19 cellular contexts compared by ENCODE assay signal in genomic region chr20:36647194-36648121, GRCh38. TPM values are rescaled to one million over a fixed set of nuclear protein-coding genes. Genes with fewer than 3 reads are reported as not detected.
DNase-seq lines count a peak whose midpoint lies in the region; ATAC-seq, FAIRE-seq and TF ChIP-seq lines count a peak whose summit lies in the region.
"Had no signal": no experiment of that assay in that cellular context is flagged by ENCODE, and none has a peak within 500 bp of the region (broad histone marks: within the 10 kb centered on the region; RNA-seq: fewer than 3 reads in every experiment).

No MANE protein-coding gene starts in this region.

- H3K79me2 ChIP-seq in neural progenitor cell (ENCODE audit: low read depth): no peaks in the 10 kb centered on the region
- no peaks in the 10 kb centered on the region for H3K79me2 ChIP-seq in GM23248 (ENCODE audit: insufficient read depth)

- peaks cover 5% of the 10 kb centered on the region; the same call in 1 of the 2 replicates for H3K36me3 ChIP-seq in HAP-1 (replicated peaks)
- H3K36me3 ChIP-seq in neural progenitor cell: no peaks in the 10 kb centered on the region
- H3K36me3 ChIP-seq in GM23248 (ENCODE audit: low read depth): no peaks in the 10 kb centered on the region

- no peaks in the 10 kb centered on the region for H3K9me3 Mint-ChIP-seq in activated CD4-positive, alpha-beta T cell treated with anti-CD3 and anti-CD28 coated beads, Interleukin-2, amount 10 ng/mL, durations not matched to agents 7 days and 5 days
- no peaks in the 10 kb centered on the region for H3K9me3 Mint-ChIP-seq in activated naive CD8-positive, alpha-beta T cell treated with anti-CD3 and anti-CD28 coated beads, Interleukin-2, amount 10 ng/mL, durations not matched to agents 7 days and 5 days
- no peaks in the 10 kb centered on the region for H3K9me3 Mint-ChIP-seq in neural progenitor cell

- H4K20me1 ChIP-seq in neural progenitor cell (ENCODE audit: low read depth) (no peaks in the 10 kb centered on the region), GM23248 (ENCODE audit: insufficient read depth) (no peaks in the 10 kb centered on the region)

- peak overlapping the region; percentile 55 for H3K4me2 ChIP-seq in neural progenitor cell
- no peak overlapping the region for H3K4me2 ChIP-seq in GM23248 (ENCODE audit: unreplicated experiment)

- H3K4me1 ChIP-seq in HAP-1 (peaks cover 7% of the 10 kb centered on the region), neural progenitor cell (peaks cover 31% of the 10 kb centered on the region), GM23248 (ENCODE audit: insufficient read depth) (no peaks in the 10 kb centered on the region)
- H3K4me1 ChIP-seq: lower lobe of right lung, right atrium auricular region had no signal

- no peak for DNase-seq in activated CD4-positive, alpha-beta T cell treated with anti-CD3 and anti-CD28 coated beads, Interleukin-2, amount 10 ng/mL, durations not matched to agents 7 days and 5 days
- no peak for DNase-seq in activated CD4-positive, alpha-beta T cell treated with anti-CD3 and anti-CD28 coated beads for 48 hours
- DNase-seq in HAP-1 (ENCODE audit: low spot score in 2 of 2) (peak; percentile 17 to 51), neural progenitor cell (ENCODE audit: low spot score) (peak; percentile 86), dorsolateral prefrontal cortex (no peak), GM23248 (no peak), frontal cortex (ENCODE audit: low spot score in 2 of 2) (no peak)
- no peak for DNase-seq in activated naive CD8-positive, alpha-beta T cell treated with anti-CD3 and anti-CD28 coated beads, Interleukin-2, amount 10 ng/mL, durations not matched to agents 7 days and 5 days
- DNase-seq: activated effector memory CD4-positive, alpha-beta T cell treated with anti-CD3 and anti-CD28 coated beads, Interleukin-2, amount 50 U/mL, for 16 hours; Calu3; lower lobe of right lung; NCI-H187; SW 1271 had no signal

- in situ Hi-C loops in HAP-1 (cut with MboI; ENCODE audit: low sequenced_read_pairs) (no loop called here), GM23248 (cut with MboI) (no loop called here)

- H3F3A ChIP-seq in neural progenitor cell (ENCODE audit: low read depth) (peaks cover 24% of the 10 kb centered on the region), GM23248 (ENCODE audit: insufficient read depth) (no peaks in the 10 kb centered on the region)

- ATAC-seq in activated naive CD8-positive, alpha-beta T cell treated with anti-CD3 and anti-CD28 coated beads, Interleukin-2, amount 10 ng/mL, durations not matched to agents 7 days and 5 days (ENCODE audit: low read depth): no peak
- ATAC-seq: activated CD4-positive, CD25-positive, alpha-beta regulatory T cell treated with anti-CD3 and anti-CD28 coated beads, Interleukin-2, amount 50 U/mL, for 24 hours; lower lobe of right lung had no signal

- H3K27ac ChIP-seq in neural progenitor cell (peak overlapping the region; percentile 70), dorsolateral prefrontal cortex (no peak overlapping the region), GM23248 (no peak overlapping the region)
- H3K27ac ChIP-seq: lower lobe of right lung, right atrium auricular region, tibial nerve had no signal

- H3K9me2 ChIP-seq in GM23248 (ENCODE audit: insufficient read depth): no peaks in the 10 kb centered on the region

- FAIRE-seq in frontal cortex (lab: Jason Lieb, UNC): no peak
- FAIRE-seq: bronchial epithelial cell, endometrium had no signal

- H2AFZ ChIP-seq in neural progenitor cell (replicated peaks) (no peak overlapping the region), GM23248 (no peak overlapping the region)

- intact Hi-C loops in dorsolateral prefrontal cortex (cut with DNase I): no loop called here

- H3K4me3 Mint-ChIP-seq in activated CD4-positive, alpha-beta T cell treated with anti-CD3 and anti-CD28 coated beads, Interleukin-2, amount 10 ng/mL, durations not matched to agents 7 days and 5 days: peak overlapping the region; percentile 25
- H3K4me3 Mint-ChIP-seq in activated naive CD8-positive, alpha-beta T cell treated with anti-CD3 and anti-CD28 coated beads, Interleukin-2, amount 10 ng/mL, durations not matched to agents 7 days and 5 days: peak overlapping the region; percentile 18
- no peak overlapping the region for H3K4me3 Mint-ChIP-seq in neural progenitor cell

- H3K4me1 Mint-ChIP-seq in activated CD4-positive, alpha-beta T cell treated with anti-CD3 and anti-CD28 coated beads, Interleukin-2, amount 10 ng/mL, durations not matched to agents 7 days and 5 days: peaks cover 46% of the 10 kb centered on the region
- H3K4me1 Mint-ChIP-seq in activated naive CD8-positive, alpha-beta T cell treated with anti-CD3 and anti-CD28 coated beads, Interleukin-2, amount 10 ng/mL, durations not matched to agents 7 days and 5 days: peaks cover 30% of the 10 kb centered on the region
- H3K4me1 Mint-ChIP-seq in neural progenitor cell: peaks cover 18% of the 10 kb centered on the region

- H3K4me3 ChIP-seq in HAP-1 (no peak overlapping the region), neural progenitor cell (no peak overlapping the region), dorsolateral prefrontal cortex (no peak overlapping the region), GM23248 (no peak overlapping the region)
- H3K4me3 ChIP-seq: lower lobe of right lung, right atrium auricular region, tibial nerve had no signal

- H3K27me3 ChIP-seq in HAP-1 (ENCODE audit: low read depth) (no peaks in the 10 kb centered on the region), neural progenitor cell (no peaks in the 10 kb centered on the region), dorsolateral prefrontal cortex (no peaks in the 10 kb centered on the region), GM23248 (replicated peaks; ENCODE audit: insufficient read depth) (no peaks in the 10 kb centered on the region)
- H3K27me3 ChIP-seq: right atrium auricular region, tibial nerve had no signal

- POLR2A ChIA-PET in activated CD4-positive, alpha-beta T cell treated with anti-CD3 and anti-CD28 coated beads, Interleukin-2, amount 10 ng/mL, durations not matched to agents 7 days and 5 days (lab: Charles Lee): interaction anchor here (0.7 kb wide), 1 partner anchor 182 kb away, joined by 4 read pairs; no protein-coding TSS in a partner anchor
- POLR2A ChIA-PET in activated naive CD8-positive, alpha-beta T cell treated with anti-CD3 and anti-CD28 coated beads, Interleukin-2, amount 10 ng/mL, durations not matched to agents 7 days and 5 days (lab: Charles Lee): interaction anchor here (0.6 to 5.6 kb wide), 7 partner anchors 10 to 253 kb away, joined by 4 to 109 read pairs (median 7); partner anchors contain the start of gene RAB5IF

- no peak overlapping the region for H3K9ac ChIP-seq in neural progenitor cell
- no peak overlapping the region for H3K9ac ChIP-seq in GM23248

- WGBS in GM23248 (ENCODE audit: low coverage in 1 of 2, low lambda C conversion rate in 2 of 2, missing lambda C conversion rate in 2 of 2), 2 experiments: 52 to 55% methylated on average over 8 of the region's 8 CpGs

- CTCF ChIA-PET in activated CD4-positive, alpha-beta T cell treated with anti-CD3 and anti-CD28 coated beads, Interleukin-2, amount 10 ng/mL, durations not matched to agents 7 days and 5 days (lab: Charles Lee): interaction anchor here (1.0 to 1.5 kb wide), 3 partner anchors 24 to 127 kb away, joined by 3 read pairs; no protein-coding TSS in a partner anchor

- peak overlapping the region; percentile 95 for H3K27ac Mint-ChIP-seq in activated CD4-positive, alpha-beta T cell treated with anti-CD3 and anti-CD28 coated beads, Interleukin-2, amount 10 ng/mL, durations not matched to agents 7 days and 5 days
- H3K27ac Mint-ChIP-seq in activated naive CD8-positive, alpha-beta T cell treated with anti-CD3 and anti-CD28 coated beads, Interleukin-2, amount 10 ng/mL, durations not matched to agents 7 days and 5 days: peak overlapping the region; percentile 54
- peak overlapping the region; percentile 72 for H3K27ac Mint-ChIP-seq in neural progenitor cell

- H3K9me3 ChIP-seq in HAP-1: no peaks in the 10 kb centered on the region
- no peaks in the 10 kb centered on the region for H3K9me3 ChIP-seq in neural progenitor cell (ENCODE audit: low read depth)
- H3K9me3 ChIP-seq in GM23248 (ENCODE audit: low read depth): no peaks in the 10 kb centered on the region
- H3K9me3 ChIP-seq: lower lobe of right lung, right atrium auricular region, tibial nerve had no signal

- H3K27me3 Mint-ChIP-seq in activated CD4-positive, alpha-beta T cell treated with anti-CD3 and anti-CD28 coated beads, Interleukin-2, amount 10 ng/mL, durations not matched to agents 7 days and 5 days: no peaks in the 10 kb centered on the region
- H3K27me3 Mint-ChIP-seq in activated naive CD8-positive, alpha-beta T cell treated with anti-CD3 and anti-CD28 coated beads, Interleukin-2, amount 10 ng/mL, durations not matched to agents 7 days and 5 days: no peaks in the 10 kb centered on the region
- H3K27me3 Mint-ChIP-seq in neural progenitor cell (ENCODE audit: insufficient read depth, low read depth): peaks cover 4% of the 10 kb centered on the region

- no peak for TF ChIP-seq CTCF in neural progenitor cell (IDR thresholded peaks at IDR 0.05)
- TF ChIP-seq CTCF in dorsolateral prefrontal cortex (IDR thresholded peaks at IDR 0.05 in 54 of 56, conservative IDR thresholded peaks at IDR 0.05 in 2 of 56; ENCODE audit: low read depth in 1 of 56, partially characterized antibody in 56 of 56): no peak

- peaks cover 32% of the 10 kb centered on the region for H3K36me3 Mint-ChIP-seq in activated CD4-positive, alpha-beta T cell treated with anti-CD3 and anti-CD28 coated beads, Interleukin-2, amount 10 ng/mL, durations not matched to agents 7 days and 5 days (ENCODE audit: low read depth)
- H3K36me3 Mint-ChIP-seq in activated naive CD8-positive, alpha-beta T cell treated with anti-CD3 and anti-CD28 coated beads, Interleukin-2, amount 10 ng/mL, durations not matched to agents 7 days and 5 days: peaks cover 27% of the 10 kb centered on the region
- peaks cover 3% of the 10 kb centered on the region for H3K36me3 Mint-ChIP-seq in neural progenitor cell

RNA-seq across cellular contexts. Expression of gene SLA2, which starts 1.5 kb away (rescaled TPM):
- total RNA-seq in activated CD4-positive, alpha-beta T cell treated with anti-CD3 and anti-CD28 coated beads, Interleukin-2, amount 10 ng/mL, durations not matched to agents 7 days and 5 days: 10 to 100 TPM; 87.3 to 92.7 TPM
- 100 to 1,000 TPM; 103 TPM for total RNA-seq in activated naive CD8-positive, alpha-beta T cell treated with anti-CD3 and anti-CD28 coated beads, Interleukin-2, amount 10 ng/mL, durations not matched to agents 7 days and 5 days
- total RNA-seq in neural progenitor cell (ENCODE audit: low replicate concordance): 0.21 and 0.50 TPM in 2 replicates
- total RNA-seq in dorsolateral prefrontal cortex: 1 to 10 TPM in 10 of 120 experiments, under 1 TPM in 100, not detected in 10; 0.12 to 2.4 (median 0.45) TPM
- total RNA-seq in GM23248 (2014; rRNA removed; shearing (Covaris generic)): not detected in 2 replicates
- polyA plus RNA-seq in GM23248 (2016; fragmentation: Nextera tagmentation; extraction: Ambion mirVana): not detected in 2 replicates
- under 0.01 TPM for total RNA-seq in frontal cortex
- total RNA-seq: bronchial epithelial cell, Calu3, fibroblast of villous mesenchyme had no signal

RNA-seq across cellular contexts. Expression of gene RAB5IF, which starts 41.9 kb away (rescaled TPM):
- 10 to 100 TPM; 87.9 to 97.0 TPM for total RNA-seq in activated CD4-positive, alpha-beta T cell treated with anti-CD3 and anti-CD28 coated beads, Interleukin-2, amount 10 ng/mL, durations not matched to agents 7 days and 5 days
- total RNA-seq in activated naive CD8-positive, alpha-beta T cell treated with anti-CD3 and anti-CD28 coated beads, Interleukin-2, amount 10 ng/mL, durations not matched to agents 7 days and 5 days: 10 to 100 TPM; 73.1 to 76.1 TPM
- total RNA-seq in neural progenitor cell (ENCODE audit: low replicate concordance) (69.5 and 90.1 TPM in 2 replicates), dorsolateral prefrontal cortex (10 to 100 TPM; 26.9 to 62.3 (median 46.7) TPM), frontal cortex (26.9 TPM)
- total RNA-seq in GM23248 (2014; rRNA removed; shearing (Covaris generic)): 115 and 134 TPM in 2 replicates
- 165 and 171 TPM in 2 replicates for polyA plus RNA-seq in GM23248 (2016; fragmentation: Nextera tagmentation; extraction: Ambion mirVana)

Comparison
In these comparisons a context has a peak if more than half of its experiments do, and no peak if none do; other contexts are left out.
1. DNase-seq: peak in HAP-1 (2 of 2) and neural progenitor cell (single experiment); none in activated CD4-positive, alpha-beta T cell treated with anti-CD3 and anti-CD28 coated beads, Interleukin-2, amount 10 ng/mL, durations not matched to agents 7 days and 5 days (single experiment), activated CD4-positive, alpha-beta T cell treated with anti-CD3 and anti-CD28 coated beads for 48 hours (single experiment), activated naive CD8-positive, alpha-beta T cell treated with anti-CD3 and anti-CD28 coated beads, Interleukin-2, amount 10 ng/mL, durations not matched to agents 7 days and 5 days (single experiment), dorsolateral prefrontal cortex (0 of 10), GM23248 (single experiment) and frontal cortex (0 of 2).
2. RNA of gene SLA2, which starts 1.5 kb away (total RNA-seq): 103 TPM in activated naive CD8-positive, alpha-beta T cell treated with anti-CD3 and anti-CD28 coated beads, Interleukin-2, amount 10 ng/mL, durations not matched to agents 7 days and 5 days and 87.3 to 92.7 TPM in activated CD4-positive, alpha-beta T cell treated with anti-CD3 and anti-CD28 coated beads, Interleukin-2, amount 10 ng/mL, durations not matched to agents 7 days and 5 days; 0.12 to 2.4 TPM in dorsolateral prefrontal cortex, 0.21 to 0.50 TPM in neural progenitor cell, not detected in GM23248 and under 0.01 TPM in frontal cortex (single experiment); every median in the first group is over 10 times any median in the second.
3. Peak in every context shown above with its lines, with median percentiles within 50 percentile points of each other: H3K27ac Mint-ChIP-seq.